In genomic region chr17:59510611-59511010, GRCh38 we compare ENCODE assay signal across 21 cellular contexts. TPM values are rescaled to one million over a fixed set of nuclear protein-coding genes. Genes with fewer than 3 reads are reported as not detected.
A peak's percentile ranks its signal among the peaks of the same experiment; 100 is the strongest.
DNase-seq lines count a peak whose midpoint lies in the region; ATAC-seq, FAIRE-seq and TF ChIP-seq lines count a peak whose summit lies in the region.
"Had no signal": no experiment of that assay in that cellular context is flagged by ENCODE, and none has a peak within 500 bp of the region (broad histone marks: within the 10 kb centered on the region; RNA-seq: fewer than 3 reads in every experiment).

No MANE protein-coding gene starts in this region.

- no TSS peak for BruUV-seq in K562 (replicated peaks; lab: Mats Ljungman, UMichigan)

- no peak for FAIRE-seq in K562 (lab: Jason Lieb, UNC)
- FAIRE-seq: A549, D721Med, H54 had no signal

- H3K9me3 ChIP-seq in K562 (replicated peaks; ENCODE audit: control insufficient read depth, insufficient read depth, low read depth, low read length), result no peaks in the 10 kb centered on the region
- H3K9me3 ChIP-seq: A549, Caco-2 had no signal

- H3K9ac ChIP-seq in K562 (ENCODE audit: insufficient read depth in 1 of 2, low read depth in 2 of 2, low read length in 2 of 2), result no peak overlapping the region

- ATAC-seq in K562, result no peak
- no peak for ATAC-seq in HG03135 (IDR thresholded peaks at IDR 0.05; ENCODE audit: unreplicated experiment)
- ATAC-seq in left lobe of liver, result no peak
- ATAC-seq: A549 had no signal

- TF ChIP-seq POLR2A in K562 (conservative IDR thresholded peaks at IDR 0.05), result no peak

- H3K9me1 ChIP-seq in K562 (ENCODE audit: control insufficient read depth, insufficient read depth, low read length), result no peaks in the 10 kb centered on the region

- CTCF ChIA-PET in K562 (lab: Yijun Ruan, JAX; ENCODE audit: low intra/inter-chr PET ratio), result no interaction called here

- no peak for TF ChIP-seq CTCF in K562 (IDR thresholded peaks at IDR 0.05 in 2 of 3, conservative IDR thresholded peaks at IDR 0.05 in 1 of 3; ENCODE audit: insufficient read depth in 2 of 3, low read depth in 1 of 3, low read length in 3 of 3)

- TF ChIP-seq EP300 in K562 (IDR thresholded peaks at IDR 0.05; ENCODE audit: low read length), result no peak

- no peaks in the 10 kb centered on the region for H4K20me1 ChIP-seq in K562 (replicated peaks; ENCODE audit: control insufficient read depth, insufficient read depth, low read length)

- no peak overlapping the region for H2AFZ ChIP-seq in K562 (ENCODE audit: low read depth, low read length)

- no peak overlapping the region for H3K4me3 ChIP-seq in K562
- H3K4me3 ChIP-seq: A549 had no signal

- intact Hi-C loops in K562 (cut with micrococcal nuclease), result no loop called here

- no peaks in the 10 kb centered on the region for H3K36me3 ChIP-seq in K562 (ENCODE audit: control insufficient read depth, insufficient read depth, low read length)

- in situ Hi-C loops in K562 (cut with MboI), result no loop called here

- no peak overlapping the region for H3K27ac ChIP-seq in K562 (ENCODE audit: extremely low read depth, low read depth, low read length)
- H3K27ac ChIP-seq: 22Rv1, A549, C4-2B had no signal

- no peak overlapping the region for H3K4me2 ChIP-seq in K562 (ENCODE audit: insufficient read depth, low read length)
- H3K4me2 ChIP-seq: A549 had no signal

- DNase-seq in DMS 273 (lab: John Stamatoyannopoulos, UW; ENCODE audit: unreplicated experiment), result peak; percentile 24
- DNase-seq in DMS 273 treated with DMSO at 0.1 percent for 48 hours (lab: John Stamatoyannopoulos, UW), result no peak
- DNase-seq in NCI-H82 (lab: John Stamatoyannopoulos, UW), result peak; percentile 93
- DNase-seq in K562 (ENCODE audit: extremely low read depth in 1 of 4, low spot score in 3 of 4), result no peak
- DNase-seq in T-helper 1 cell, result no peak
- no peak for DNase-seq in left lobe of liver (ENCODE audit: low spot score)
- DNase-seq: AML-193; Caco-2; CD4-positive, alpha-beta T cell; DMS79 treated with DMSO at 0.1 percent for 48 hours; GF-D8; HCEC 1CT; HFFc6; IMR-90; KBM-7 had no signal

- no peaks in the 10 kb centered on the region; a peak in 1 of 5 replicates for H3K4me1 ChIP-seq in K562 (replicated peaks in 1 of 2; ENCODE audit: control insufficient read depth in 2 of 2, insufficient read depth in 2 of 2, low read length in 2 of 2)

- 34% methylated on average over 2 of the region's 2 CpGs for WGBS in K562 (ENCODE audit: insufficient coverage, low coverage, missing lambda C conversion rate)

- no peaks in the 10 kb centered on the region for H3K79me2 ChIP-seq in K562 (ENCODE audit: control insufficient read depth, insufficient read depth, low read length)

- POLR2A ChIA-PET in K562 (lab: Yijun Ruan, JAX), result interaction anchor here (0.6 to 0.9 kb wide), 2 partner anchors 58 to 361 kb away, joined by 3 read pairs; no protein-coding TSS in a partner anchor

- H3K27me3 ChIP-seq in K562 (ENCODE audit: control insufficient read depth in 2 of 2, insufficient read depth in 2 of 2, low read length in 2 of 2), result peaks cover 2 to 8% of the 10 kb centered on the region in 2 experiments; a peak in 3 of 5 replicates

- no peak for TF ChIP-seq RAD21 in K562 (CRISPR knock-in tag; conservative IDR thresholded peaks at IDR 0.05 in 1 of 2, IDR thresholded peaks at IDR 0.05 in 1 of 2)

TF ChIP-seq in K562, 482 proteins besides CTCF, POLR2A, EP300 and RAD21:
- TF ChIP-seq ZNF512 (tag; IDR thresholded peaks at IDR 0.05) (0 out of 2 replicates have a peak, but pooled peaks have one; percentile 51), TSC22D4 (tag; IDR thresholded peaks at IDR 0.05) (no peak)

RNA-seq across cellular contexts. Expression of gene DHX40, which starts 54.8 kb away (rescaled TPM):
- 22.1 and 45.7 TPM in 2 replicates for total RNA-seq in K562 (2011; cell fraction: chromatin; rRNA removed; ENCODE audit: low replicate concordance)
- total RNA-seq in K562 (2011; cell fraction: nucleolus; rRNA removed), result 8.0 and 11.2 TPM in 2 replicates
- total RNA-seq in K562 (2011; cell fraction: nucleoplasm; rRNA removed), result 12.7 and 15.3 TPM in 2 replicates
- total RNA-seq in K562 (2014; rRNA removed), result 17.0 and 21.7 TPM in 2 replicates
- total RNA-seq in K562 (2014; rRNA removed; fragmentation: Illumina TruSeq; extraction: Trizol), result 26.4 and 31.6 TPM in 2 replicates
- 18.5 and 21.4 TPM in 2 replicates for total RNA-seq in K562 (2015; rRNA removed; fragmentation: Illumina TruSeq; extraction: Trizol)
- total RNA-seq in K562 (2021), result 18.2 and 18.5 TPM in 2 replicates
- 26.7 and 38.6 TPM in 2 replicates for polyA plus RNA-seq in K562 (2011; rRNA removed)
- 6.1 and 13.1 TPM in 2 replicates for polyA plus RNA-seq in K562 (2011; cell fraction: cytosol; rRNA removed)
- 10.3 and 17.9 TPM in 2 replicates for polyA plus RNA-seq in K562 (2011; cell fraction: nucleus; rRNA removed)
- polyA plus RNA-seq in K562 (2012), result 15.2 and 21.3 TPM in 2 replicates
- polyA plus RNA-seq in K562 (2014; fragmentation: Illumina TruSeq; extraction: Trizol), result 18.7 and 18.9 TPM in 2 replicates
- polyA plus RNA-seq in K562 (2014; fragmentation: Nextera tagmentation; extraction: Ambion mirVana), result 1 to 10 TPM; 7.2 to 7.3 TPM
- polyA plus RNA-seq in K562 (2014; rRNA removed), result 15.5 and 16.4 TPM in 2 replicates
- polyA minus RNA-seq in K562 (2011; rRNA and poly(A)+ RNA removed), result 45.2 and 48.4 TPM in 2 replicates
- 22.1 and 23.2 TPM in 2 replicates for polyA minus RNA-seq in K562 (2011; cell fraction: cytosol; rRNA and poly(A)+ RNA removed)
- polyA minus RNA-seq in K562 (2011; cell fraction: nucleus; rRNA and poly(A)+ RNA removed), result 11.0 and 15.9 TPM in 2 replicates
- 8.5 TPM for total RNA-seq in left lobe of liver

Comparison
In these comparisons a context has a peak if more than half of its experiments do, and no peak if none do; other contexts are left out.
1. DNase-seq: peak in DMS 273 (single experiment) and NCI-H82 (single experiment); none in DMS 273 treated with DMSO at 0.1 percent for 48 hours (single experiment), K562 (0 of 4), T-helper 1 cell (0 of 5) and left lobe of liver (single experiment).